1 cellular context compared by ENCODE assay signal in the genomic region with DNA sequence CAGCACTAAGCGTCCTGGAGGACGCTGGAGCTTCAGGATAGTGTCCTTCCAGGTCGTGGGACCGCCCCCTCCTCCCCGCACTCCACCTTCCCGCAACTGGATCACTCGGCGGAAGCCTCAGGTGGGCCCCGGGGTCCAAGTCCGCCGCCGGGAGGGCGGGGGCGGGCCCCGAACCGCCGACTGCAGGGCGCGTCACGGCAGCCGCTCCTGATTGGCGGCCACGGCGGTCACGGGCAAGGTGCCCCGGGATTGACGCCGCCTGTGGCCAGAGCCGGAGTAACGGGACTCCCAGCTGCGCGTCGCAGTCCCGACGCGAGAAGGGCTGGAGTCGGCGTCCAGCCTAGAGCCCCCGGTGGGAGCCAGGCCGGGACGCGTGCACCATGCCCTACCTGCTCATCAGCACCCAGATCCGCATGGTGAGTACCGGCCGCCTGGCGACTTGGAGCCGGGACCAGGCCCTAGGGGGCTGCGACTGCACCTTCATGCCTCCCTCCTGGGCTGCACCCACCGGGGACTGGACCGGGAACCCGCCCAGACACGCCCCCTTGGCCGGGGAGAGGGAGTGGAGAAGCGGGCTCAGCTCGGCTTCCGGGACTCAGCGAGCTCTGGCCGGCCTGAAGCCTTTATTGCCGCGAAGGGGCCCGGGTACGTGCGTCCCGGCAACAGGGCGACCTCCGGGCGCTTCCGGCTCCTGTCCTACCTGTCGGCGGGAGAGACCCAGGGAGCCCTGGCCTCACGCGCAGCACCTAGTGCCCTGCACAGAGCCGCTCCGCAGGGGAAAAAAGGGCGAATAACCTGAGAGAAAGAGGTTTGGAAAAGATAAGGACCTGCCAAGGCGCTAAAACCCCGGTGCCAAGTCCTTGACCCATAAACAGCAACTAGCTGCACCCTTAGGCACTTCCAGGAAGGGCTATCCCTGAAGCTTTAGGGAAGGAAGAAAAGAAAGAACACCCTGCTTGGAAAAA.
A peak's percentile ranks its signal among the peaks of the same experiment; 100 is the strongest.
TF ChIP-seq lines count a peak whose summit lies in the region.

A gene (plus strand): TSS at position 268 of the 965 bp plus-strand sequence. CDS start 113 bp downstream, at position 381.

TF ChIP-seq in K562, 482 proteins besides CTCF, POLR2A, EP300 and RAD21 (continued from another document and continues in another):
- TF ChIP-seq, protein P1, sequence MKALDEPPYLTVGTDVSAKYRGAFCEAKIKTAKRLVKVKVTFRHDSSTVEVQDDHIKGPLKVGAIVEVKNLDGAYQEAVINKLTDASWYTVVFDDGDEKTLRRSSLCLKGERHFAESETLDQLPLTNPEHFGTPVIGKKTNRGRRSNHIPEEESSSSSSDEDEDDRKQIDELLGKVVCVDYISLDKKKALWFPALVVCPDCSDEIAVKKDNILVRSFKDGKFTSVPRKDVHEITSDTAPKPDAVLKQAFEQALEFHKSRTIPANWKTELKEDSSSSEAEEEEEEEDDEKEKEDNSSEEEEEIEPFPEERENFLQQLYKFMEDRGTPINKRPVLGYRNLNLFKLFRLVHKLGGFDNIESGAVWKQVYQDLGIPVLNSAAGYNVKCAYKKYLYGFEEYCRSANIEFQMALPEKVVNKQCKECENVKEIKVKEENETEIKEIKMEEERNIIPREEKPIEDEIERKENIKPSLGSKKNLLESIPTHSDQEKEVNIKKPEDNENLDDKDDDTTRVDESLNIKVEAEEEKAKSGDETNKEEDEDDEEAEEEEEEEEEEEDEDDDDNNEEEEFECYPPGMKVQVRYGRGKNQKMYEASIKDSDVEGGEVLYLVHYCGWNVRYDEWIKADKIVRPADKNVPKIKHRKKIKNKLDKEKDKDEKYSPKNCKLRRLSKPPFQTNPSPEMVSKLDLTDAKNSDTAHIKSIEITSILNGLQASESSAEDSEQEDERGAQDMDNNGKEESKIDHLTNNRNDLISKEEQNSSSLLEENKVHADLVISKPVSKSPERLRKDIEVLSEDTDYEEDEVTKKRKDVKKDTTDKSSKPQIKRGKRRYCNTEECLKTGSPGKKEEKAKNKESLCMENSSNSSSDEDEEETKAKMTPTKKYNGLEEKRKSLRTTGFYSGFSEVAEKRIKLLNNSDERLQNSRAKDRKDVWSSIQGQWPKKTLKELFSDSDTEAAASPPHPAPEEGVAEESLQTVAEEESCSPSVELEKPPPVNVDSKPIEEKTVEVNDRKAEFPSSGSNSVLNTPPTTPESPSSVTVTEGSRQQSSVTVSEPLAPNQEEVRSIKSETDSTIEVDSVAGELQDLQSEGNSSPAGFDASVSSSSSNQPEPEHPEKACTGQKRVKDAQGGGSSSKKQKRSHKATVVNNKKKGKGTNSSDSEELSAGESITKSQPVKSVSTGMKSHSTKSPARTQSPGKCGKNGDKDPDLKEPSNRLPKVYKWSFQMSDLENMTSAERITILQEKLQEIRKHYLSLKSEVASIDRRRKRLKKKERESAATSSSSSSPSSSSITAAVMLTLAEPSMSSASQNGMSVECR (CRISPR knock-in tag; IDR thresholded peaks at IDR 0.05), result peak; percentile 87
- TF ChIP-seq, protein P2, sequence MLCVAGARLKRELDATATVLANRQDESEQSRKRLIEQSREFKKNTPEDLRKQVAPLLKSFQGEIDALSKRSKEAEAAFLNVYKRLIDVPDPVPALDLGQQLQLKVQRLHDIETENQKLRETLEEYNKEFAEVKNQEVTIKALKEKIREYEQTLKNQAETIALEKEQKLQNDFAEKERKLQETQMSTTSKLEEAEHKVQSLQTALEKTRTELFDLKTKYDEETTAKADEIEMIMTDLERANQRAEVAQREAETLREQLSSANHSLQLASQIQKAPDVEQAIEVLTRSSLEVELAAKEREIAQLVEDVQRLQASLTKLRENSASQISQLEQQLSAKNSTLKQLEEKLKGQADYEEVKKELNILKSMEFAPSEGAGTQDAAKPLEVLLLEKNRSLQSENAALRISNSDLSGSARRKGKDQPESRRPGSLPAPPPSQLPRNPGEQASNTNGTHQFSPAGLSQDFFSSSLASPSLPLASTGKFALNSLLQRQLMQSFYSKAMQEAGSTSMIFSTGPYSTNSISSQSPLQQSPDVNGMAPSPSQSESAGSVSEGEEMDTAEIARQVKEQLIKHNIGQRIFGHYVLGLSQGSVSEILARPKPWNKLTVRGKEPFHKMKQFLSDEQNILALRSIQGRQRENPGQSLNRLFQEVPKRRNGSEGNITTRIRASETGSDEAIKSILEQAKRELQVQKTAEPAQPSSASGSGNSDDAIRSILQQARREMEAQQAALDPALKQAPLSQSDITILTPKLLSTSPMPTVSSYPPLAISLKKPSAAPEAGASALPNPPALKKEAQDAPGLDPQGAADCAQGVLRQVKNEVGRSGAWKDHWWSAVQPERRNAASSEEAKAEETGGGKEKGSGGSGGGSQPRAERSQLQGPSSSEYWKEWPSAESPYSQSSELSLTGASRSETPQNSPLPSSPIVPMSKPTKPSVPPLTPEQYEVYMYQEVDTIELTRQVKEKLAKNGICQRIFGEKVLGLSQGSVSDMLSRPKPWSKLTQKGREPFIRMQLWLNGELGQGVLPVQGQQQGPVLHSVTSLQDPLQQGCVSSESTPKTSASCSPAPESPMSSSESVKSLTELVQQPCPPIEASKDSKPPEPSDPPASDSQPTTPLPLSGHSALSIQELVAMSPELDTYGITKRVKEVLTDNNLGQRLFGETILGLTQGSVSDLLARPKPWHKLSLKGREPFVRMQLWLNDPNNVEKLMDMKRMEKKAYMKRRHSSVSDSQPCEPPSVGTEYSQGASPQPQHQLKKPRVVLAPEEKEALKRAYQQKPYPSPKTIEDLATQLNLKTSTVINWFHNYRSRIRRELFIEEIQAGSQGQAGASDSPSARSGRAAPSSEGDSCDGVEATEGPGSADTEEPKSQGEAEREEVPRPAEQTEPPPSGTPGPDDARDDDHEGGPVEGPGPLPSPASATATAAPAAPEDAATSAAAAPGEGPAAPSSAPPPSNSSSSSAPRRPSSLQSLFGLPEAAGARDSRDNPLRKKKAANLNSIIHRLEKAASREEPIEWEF (CRISPR knock-in tag; IDR thresholded peaks at IDR 0.05), result 0 out of 2 replicates have a peak, but pooled peaks have one; percentile 16
- TF ChIP-seq LEF1 (IDR thresholded peaks at IDR 0.05), result 0 out of 2 replicates have a peak, but pooled peaks have one; percentile 23
- TF ChIP-seq HDGF (IDR thresholded peaks at IDR 0.05), result no peak
- TF ChIP-seq, protein P3, sequence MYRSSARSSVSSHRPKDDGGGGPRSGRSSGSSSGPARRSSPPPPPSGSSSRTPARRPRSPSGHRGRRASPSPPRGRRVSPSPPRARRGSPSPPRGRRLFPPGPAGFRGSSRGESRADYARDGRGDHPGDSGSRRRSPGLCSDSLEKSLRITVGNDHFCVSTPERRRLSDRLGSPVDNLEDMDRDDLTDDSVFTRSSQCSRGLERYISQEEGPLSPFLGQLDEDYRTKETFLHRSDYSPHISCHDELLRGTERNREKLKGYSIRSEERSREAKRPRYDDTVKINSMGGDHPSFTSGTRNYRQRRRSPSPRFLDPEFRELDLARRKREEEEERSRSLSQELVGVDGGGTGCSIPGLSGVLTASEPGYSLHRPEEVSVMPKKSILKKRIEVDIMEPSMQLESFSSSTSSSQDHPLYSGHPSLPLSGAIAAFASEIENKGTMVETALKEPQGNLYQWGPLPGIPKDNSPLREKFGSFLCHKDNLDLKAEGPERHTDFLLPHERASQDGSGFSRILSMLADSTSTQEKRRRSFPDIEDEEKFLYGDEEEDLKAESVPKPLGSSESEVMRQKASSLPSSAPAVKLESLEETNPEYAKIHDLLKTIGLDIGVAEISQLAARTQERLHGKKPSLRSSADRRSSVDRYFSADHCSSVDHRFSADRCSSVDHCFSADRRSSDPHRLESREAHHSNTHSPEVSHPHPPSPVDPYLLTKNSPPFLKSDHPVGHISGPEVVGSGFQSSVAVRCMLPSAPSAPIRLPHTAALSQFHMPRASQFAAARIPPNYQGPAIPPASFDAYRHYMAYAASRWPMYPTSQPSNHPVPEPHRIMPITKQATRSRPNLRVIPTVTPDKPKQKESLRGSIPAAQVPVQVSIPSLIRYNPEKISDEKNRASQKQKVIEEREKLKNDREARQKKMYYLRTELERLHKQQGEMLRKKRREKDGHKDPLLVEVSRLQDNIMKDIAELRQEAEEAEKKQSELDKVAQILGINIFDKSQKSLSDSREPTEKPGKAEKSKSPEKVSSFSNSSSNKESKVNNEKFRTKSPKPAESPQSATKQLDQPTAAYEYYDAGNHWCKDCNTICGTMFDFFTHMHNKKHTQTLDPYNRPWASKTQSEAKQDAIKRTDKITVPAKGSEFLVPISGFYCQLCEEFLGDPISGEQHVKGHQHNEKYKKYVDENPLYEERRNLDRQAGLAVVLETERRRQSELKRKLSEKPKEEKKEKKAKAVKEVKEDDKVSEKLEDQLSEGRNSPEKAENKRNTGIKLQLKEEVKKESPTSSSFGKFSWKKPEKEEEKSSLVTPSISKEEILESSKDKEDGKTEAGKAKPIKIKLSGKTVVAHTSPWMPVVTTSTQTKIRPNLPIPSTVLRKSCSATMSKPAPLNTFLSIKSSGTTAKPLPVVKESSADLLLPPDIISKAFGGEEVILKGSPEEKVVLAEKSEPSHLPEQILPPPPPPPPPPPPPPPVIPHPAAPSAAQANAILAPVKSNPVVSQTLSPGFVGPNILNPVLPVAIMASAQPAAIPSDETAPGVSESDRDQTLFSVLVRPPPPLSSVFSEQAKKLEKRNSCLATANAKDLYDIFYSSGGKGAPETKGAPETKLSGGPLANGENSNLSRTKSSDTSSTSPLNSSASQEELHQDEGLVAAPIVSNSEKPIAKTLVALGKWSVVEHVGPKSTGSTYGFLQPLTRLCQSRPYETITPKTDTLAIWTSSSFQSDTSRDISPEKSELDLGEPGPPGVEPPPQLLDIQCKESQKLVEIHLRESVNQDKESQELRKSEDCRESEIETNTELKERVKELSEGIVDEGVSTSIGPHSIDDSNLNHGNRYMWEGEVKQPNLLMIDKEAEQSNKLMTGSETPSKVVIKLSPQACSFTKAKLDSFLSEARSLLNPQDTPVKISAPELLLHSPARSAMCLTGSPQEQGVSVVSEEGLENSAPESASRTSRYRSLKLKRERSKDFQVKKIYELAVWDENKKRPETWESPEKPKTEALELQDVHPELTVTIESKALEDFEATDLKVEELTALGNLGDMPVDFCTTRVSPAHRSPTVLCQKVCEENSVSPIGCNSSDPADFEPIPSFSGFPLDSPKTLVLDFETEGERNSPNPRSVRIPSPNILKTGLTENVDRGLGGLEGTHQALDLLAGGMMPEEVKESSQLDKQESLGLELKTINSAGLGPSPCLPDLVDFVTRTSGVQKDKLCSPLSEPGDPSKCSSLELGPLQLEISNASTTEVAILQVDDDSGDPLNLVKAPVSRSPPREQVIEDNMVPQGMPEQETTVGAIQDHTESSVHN (IDR thresholded peaks at IDR 0.05; ENCODE audit: borderline replicate concordance in 1 of 2, low read depth in 1 of 2), result no peak
- TF ChIP-seq MAZ (CRISPR knock-in tag; conservative IDR thresholded peaks at IDR 0.05 in 1 of 2, IDR thresholded peaks at IDR 0.05 in 1 of 2), result peak; percentile 43 to 74; a peak in 1 of 4 replicates
- no peak for TF ChIP-seq NFE2 (IDR thresholded peaks at IDR 0.05; ENCODE audit: low read depth)
- peak; percentile 79 for TF ChIP-seq EGR1 (conservative IDR thresholded peaks at IDR 0.05)
- TF ChIP-seq SMAD4 (CRISPR knock-in tag; conservative IDR thresholded peaks at IDR 0.05), result no peak
- TF ChIP-seq CC2D1A (IDR thresholded peaks at IDR 0.05), result no peak
- TF ChIP-seq CBX3 (IDR thresholded peaks at IDR 0.05; ENCODE audit: borderline replicate concordance in 1 of 2, low read length in 2 of 2), result peak in 1 of 2 experiments; percentile 58; a peak in 1 of 3 replicates
- TF ChIP-seq SMARCC2 (IDR thresholded peaks at IDR 0.05; ENCODE audit: low read depth), result no peak
- TF ChIP-seq ZNF274 (IDR thresholded peaks at IDR 0.05; ENCODE audit: borderline replicate concordance, low read depth, low read length), result no peak
- TF ChIP-seq, protein P4, sequence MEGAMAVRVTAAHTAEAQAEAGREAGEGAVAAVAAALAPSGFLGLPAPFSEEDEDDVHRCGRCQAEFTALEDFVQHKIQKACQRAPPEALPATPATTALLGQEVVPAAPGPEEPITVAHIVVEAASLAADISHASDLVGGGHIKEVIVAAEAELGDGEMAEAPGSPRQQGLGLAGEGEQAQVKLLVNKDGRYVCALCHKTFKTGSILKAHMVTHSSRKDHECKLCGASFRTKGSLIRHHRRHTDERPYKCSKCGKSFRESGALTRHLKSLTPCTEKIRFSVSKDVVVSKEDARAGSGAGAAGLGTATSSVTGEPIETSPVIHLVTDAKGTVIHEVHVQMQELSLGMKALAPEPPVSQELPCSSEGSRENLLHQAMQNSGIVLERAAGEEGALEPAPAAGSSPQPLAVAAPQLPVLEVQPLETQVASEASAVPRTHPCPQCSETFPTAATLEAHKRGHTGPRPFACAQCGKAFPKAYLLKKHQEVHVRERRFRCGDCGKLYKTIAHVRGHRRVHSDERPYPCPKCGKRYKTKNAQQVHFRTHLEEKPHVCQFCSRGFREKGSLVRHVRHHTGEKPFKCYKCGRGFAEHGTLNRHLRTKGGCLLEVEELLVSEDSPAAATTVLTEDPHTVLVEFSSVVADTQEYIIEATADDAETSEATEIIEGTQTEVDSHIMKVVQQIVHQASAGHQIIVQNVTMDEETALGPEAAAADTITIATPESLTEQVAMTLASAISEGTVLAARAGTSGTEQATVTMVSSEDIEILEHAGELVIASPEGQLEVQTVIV (CRISPR knock-in tag; IDR thresholded peaks at IDR 0.05; ENCODE audit: borderline replicate concordance), result no peak
- TF ChIP-seq POLR2B (IDR thresholded peaks at IDR 0.05; ENCODE audit: low read depth, partially characterized antibody), result no peak
- TF ChIP-seq, protein P5, sequence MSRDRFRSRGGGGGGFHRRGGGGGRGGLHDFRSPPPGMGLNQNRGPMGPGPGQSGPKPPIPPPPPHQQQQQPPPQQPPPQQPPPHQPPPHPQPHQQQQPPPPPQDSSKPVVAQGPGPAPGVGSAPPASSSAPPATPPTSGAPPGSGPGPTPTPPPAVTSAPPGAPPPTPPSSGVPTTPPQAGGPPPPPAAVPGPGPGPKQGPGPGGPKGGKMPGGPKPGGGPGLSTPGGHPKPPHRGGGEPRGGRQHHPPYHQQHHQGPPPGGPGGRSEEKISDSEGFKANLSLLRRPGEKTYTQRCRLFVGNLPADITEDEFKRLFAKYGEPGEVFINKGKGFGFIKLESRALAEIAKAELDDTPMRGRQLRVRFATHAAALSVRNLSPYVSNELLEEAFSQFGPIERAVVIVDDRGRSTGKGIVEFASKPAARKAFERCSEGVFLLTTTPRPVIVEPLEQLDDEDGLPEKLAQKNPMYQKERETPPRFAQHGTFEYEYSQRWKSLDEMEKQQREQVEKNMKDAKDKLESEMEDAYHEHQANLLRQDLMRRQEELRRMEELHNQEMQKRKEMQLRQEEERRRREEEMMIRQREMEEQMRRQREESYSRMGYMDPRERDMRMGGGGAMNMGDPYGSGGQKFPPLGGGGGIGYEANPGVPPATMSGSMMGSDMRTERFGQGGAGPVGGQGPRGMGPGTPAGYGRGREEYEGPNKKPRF (IDR thresholded peaks at IDR 0.05; ENCODE audit: low read depth, low read length), result no peak
- TF ChIP-seq NCOA1 (IDR thresholded peaks at IDR 0.05; ENCODE audit: low read depth), result no peak
- TF ChIP-seq ZNF133 (CRISPR knock-in tag; IDR thresholded peaks at IDR 0.05), result no peak
- no peak for TF ChIP-seq ZNF41 (CRISPR knock-in tag; conservative IDR thresholded peaks at IDR 0.05)
- TF ChIP-seq, protein P6, sequence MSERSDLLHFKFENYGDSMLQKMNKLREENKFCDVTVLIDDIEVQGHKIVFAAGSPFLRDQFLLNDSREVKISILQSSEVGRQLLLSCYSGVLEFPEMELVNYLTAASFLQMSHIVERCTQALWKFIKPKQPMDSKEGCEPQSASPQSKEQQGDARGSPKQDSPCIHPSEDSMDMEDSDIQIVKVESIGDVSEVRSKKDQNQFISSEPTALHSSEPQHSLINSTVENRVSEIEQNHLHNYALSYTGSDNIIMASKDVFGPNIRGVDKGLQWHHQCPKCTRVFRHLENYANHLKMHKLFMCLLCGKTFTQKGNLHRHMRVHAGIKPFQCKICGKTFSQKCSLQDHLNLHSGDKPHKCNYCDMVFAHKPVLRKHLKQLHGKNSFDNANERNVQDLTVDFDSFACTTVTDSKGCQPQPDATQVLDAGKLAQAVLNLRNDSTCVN (CRISPR knock-in tag; IDR thresholded peaks at IDR 0.05), result no peak
- peak; percentile 27 for TF ChIP-seq SMAD1 (IDR thresholded peaks at IDR 0.05; ENCODE audit: low read depth, low read length, partially characterized antibody)
- no peak for TF ChIP-seq ZNF212 (CRISPR knock-in tag; IDR thresholded peaks at IDR 0.05)
- TF ChIP-seq KAT7 (CRISPR knock-in tag; IDR thresholded peaks at IDR 0.05; ENCODE audit: borderline replicate concordance), result peak; percentile 52; the same call in 1 of the 2 replicates
- peak; percentile 75 for TF ChIP-seq RB1 (IDR thresholded peaks at IDR 0.05; ENCODE audit: low read depth)
